ENCODE assay signal across 8 cellular contexts in the genomic region with DNA sequence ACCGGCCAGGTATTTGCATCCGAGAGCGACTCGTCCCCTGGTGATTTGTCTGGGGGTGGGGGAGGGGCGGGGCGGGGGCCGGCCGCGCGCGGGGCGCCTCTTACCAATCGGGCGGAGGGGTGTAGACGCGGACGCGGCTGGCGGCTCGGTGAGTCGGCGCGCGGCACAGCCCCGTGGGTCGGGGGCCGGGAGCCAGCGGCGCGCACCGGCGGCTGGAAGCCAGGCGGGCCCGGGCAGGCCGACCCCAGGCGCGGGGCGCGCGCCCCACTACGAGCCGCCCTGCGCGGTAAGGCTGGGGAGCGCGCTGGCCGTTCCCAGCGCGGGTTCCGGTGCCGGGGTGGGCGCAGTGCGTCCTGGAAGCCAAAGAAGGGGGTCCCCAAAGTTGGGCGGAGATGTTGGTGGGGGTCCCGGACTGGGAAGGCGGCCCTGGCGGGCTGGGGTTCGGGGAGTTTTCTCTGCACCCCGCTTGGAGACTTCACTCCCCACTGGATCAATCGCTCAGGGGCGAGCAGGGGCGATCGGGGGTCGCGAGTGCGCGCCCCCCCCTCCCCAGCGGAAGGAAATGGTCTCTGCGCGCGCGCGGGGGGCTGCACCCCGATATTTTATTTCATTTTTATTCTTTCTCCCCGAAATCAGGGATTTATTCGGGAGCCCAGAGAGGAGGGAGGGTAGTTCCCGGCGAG. TPM values are rescaled to one million over a fixed set of nuclear protein-coding genes. Genes with fewer than 3 reads are reported as not detected.
DNase-seq lines count a peak whose midpoint lies in the region; ATAC-seq, FAIRE-seq and TF ChIP-seq lines count a peak whose summit lies in the region.

A gene with protein sequence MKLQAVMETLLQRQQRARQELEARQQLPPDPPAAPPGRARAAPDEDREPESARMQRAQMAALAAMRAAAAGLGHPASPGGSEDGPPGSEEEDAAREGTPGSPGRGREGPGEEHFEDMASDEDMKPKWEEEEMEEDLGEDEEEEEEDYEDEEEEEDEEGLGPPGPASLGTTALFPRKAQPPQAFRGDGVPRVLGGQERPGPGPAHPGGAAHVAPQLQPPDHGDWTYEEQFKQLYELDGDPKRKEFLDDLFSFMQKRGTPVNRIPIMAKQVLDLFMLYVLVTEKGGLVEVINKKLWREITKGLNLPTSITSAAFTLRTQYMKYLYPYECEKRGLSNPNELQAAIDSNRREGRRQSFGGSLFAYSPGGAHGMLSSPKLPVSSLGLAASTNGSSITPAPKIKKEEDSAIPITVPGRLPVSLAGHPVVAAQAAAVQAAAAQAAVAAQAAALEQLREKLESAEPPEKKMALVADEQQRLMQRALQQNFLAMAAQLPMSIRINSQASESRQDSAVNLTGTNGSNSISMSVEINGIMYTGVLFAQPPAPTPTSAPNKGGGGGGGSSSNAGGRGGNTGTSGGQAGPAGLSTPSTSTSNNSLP (plus strand): TSS at position 124 of the 683 bp plus-strand sequence. CDS start 3,494 bp downstream, outside the sequence.

- no peaks in the 10 kb centered on the region for H3K4me1 ChIP-seq in ACC112 (ENCODE audit: control insufficient read depth, insufficient read depth, low read length, unreplicated experiment)
- H3K4me1 ChIP-seq in osteoblast (ENCODE audit: insufficient read depth, low read length) = peaks cover 10% of the 10 kb centered on the region

- H4K20me1 ChIP-seq in osteoblast (ENCODE audit: insufficient read depth, low read length) = peaks cover 3% of the 10 kb centered on the region

- ATAC-seq in HG03139 (IDR thresholded peaks at IDR 0.05; ENCODE audit: unreplicated experiment) = peak; percentile 11

- H3K36me3 ChIP-seq in ACC112 (ENCODE audit: insufficient read depth, low read length) = no peaks in the 10 kb centered on the region
- H3K36me3 ChIP-seq in osteoblast (ENCODE audit: insufficient read depth, low read length) = no peaks in the 10 kb centered on the region

- H3K27me3 ChIP-seq in ACC112 (ENCODE audit: insufficient read depth, low read length) (no peaks in the 10 kb centered on the region), osteoblast (ENCODE audit: insufficient read depth, low read length) (peaks cover 3% of the 10 kb centered on the region)

- FAIRE-seq in GM12892 (lab: Jason Lieb, UNC) = peak; percentile 50

- H3K79me2 ChIP-seq in ACC112 (ENCODE audit: control insufficient read depth, insufficient read depth, low read length, unreplicated experiment) = peaks cover 10% of the 10 kb centered on the region
- H3K79me2 ChIP-seq in osteoblast (ENCODE audit: insufficient read depth, low read length) = peaks cover 20% of the 10 kb centered on the region

- H3K9me3 ChIP-seq in osteoblast (ENCODE audit: low read depth, low read length) = no peaks in the 10 kb centered on the region

- peak; percentile 63 for TF ChIP-seq POLR2A in GM12892 (IDR thresholded peaks at IDR 0.05; ENCODE audit: low read depth, low read length)

- DNase-seq in GM12892 (ENCODE audit: insufficient read length) = peak; percentile 85
- DNase-seq in foreskin fibroblast = no peak
- peak; percentile 99 for DNase-seq in osteoblast (ENCODE audit: insufficient read length, low spot score, missing footprints)
- no peak for DNase-seq in SKM-1 treated with dmso at 0.1 percent for 144 hours (lab: John Stamatoyannopoulos, UW; ENCODE audit: unreplicated experiment)
- DNase-seq in NCI-H2029 (lab: John Stamatoyannopoulos, UW) = no peak

- H3K4me3 ChIP-seq in ACC112 (ENCODE audit: low read depth, low read length) (peak within 1 kb of the TSS; percentile 81), foreskin fibroblast (ENCODE audit: low read depth in 1 of 2, low read length in 2 of 2) (peak within 1 kb of the TSS; percentile 79 to 82), osteoblast (ENCODE audit: insufficient read depth, low read length) (peak within 1 kb of the TSS; percentile 87)

- peak within 1 kb of the TSS; percentile 88 for H3K4me2 ChIP-seq in osteoblast (ENCODE audit: insufficient read depth, low read length)

- TF ChIP-seq CTCF in VCaP (conservative IDR thresholded peaks at IDR 0.05) = no peak
- TF ChIP-seq CTCF in foreskin fibroblast (IDR thresholded peaks at IDR 0.05; ENCODE audit: low read depth, low read length) = no peak
- no peak for TF ChIP-seq CTCF in osteoblast (IDR thresholded peaks at IDR 0.05; ENCODE audit: extremely low read depth, low read depth, low read length)

- H3K27ac ChIP-seq in ACC112 (ENCODE audit: low read depth, low read length) (peak within 1 kb of the TSS; percentile 67), VCaP (peak within 1 kb of the TSS; percentile 87), osteoblast (ENCODE audit: low read depth, low read length) (peak within 1 kb of the TSS; percentile 78)

- H2AFZ ChIP-seq in ACC112 (ENCODE audit: low read length, unreplicated experiment) (peak within 1 kb of the TSS; percentile 85), osteoblast (ENCODE audit: low read length) (peak within 1 kb of the TSS; percentile 90)

RNA-seq across cellular contexts. Expression of the gene that starts here (rescaled TPM):
- 20.7 TPM for polyA plus RNA-seq in GM12892 (2012; ENCODE audit: missing spikeins)
- total RNA-seq in osteoblast = 19.4 and 21.7 TPM in 2 replicates

Comparison
In these comparisons a context has a peak if more than half of its experiments do, and no peak if none do; other contexts are left out.
1. DNase-seq: peak in GM12892 (single experiment) and osteoblast (single experiment); none in foreskin fibroblast (0 of 2), SKM-1 treated with dmso at 0.1 percent for 144 hours (single experiment) and NCI-H2029 (single experiment).
2. Peak in every context shown above with its lines, with median percentiles within 50 percentile points of each other: H3K27ac ChIP-seq and H3K4me3 ChIP-seq.